ENCODE assay signal across 8 cellular contexts in genomic region chr3:37779289-37780152, GRCh38.
DNase-seq lines count a peak whose midpoint lies in the region; FAIRE-seq and TF ChIP-seq lines count a peak whose summit lies in the region.

No MANE protein-coding gene starts in this region.

- H3K27ac ChIP-seq in colonic mucosa = no peak overlapping the region
- no peak overlapping the region for H3K27ac ChIP-seq in liver (ENCODE audit: low read depth in 1 of 2, low read length in 2 of 2)

- intact Hi-C loops in CD14-positive monocyte (cut with micrococcal nuclease) (no loop called here), colonic mucosa (cut with DNase I) (no loop called here)

- in situ Hi-C loops in KBM-7 (cut with MboI; ENCODE audit: low pct_unique_long_range_greater_than_20kb, low sequenced_read_pairs) = no loop called here

- H3K4me3 ChIP-seq in colonic mucosa (no peak overlapping the region), liver (ENCODE audit: low read depth in 1 of 3, low read length in 3 of 3) (no peak overlapping the region)

- TF ChIP-seq CTCF in CD14-positive monocyte (IDR thresholded peaks at IDR 0.05) (peak; percentile 85), colonic mucosa (IDR thresholded peaks at IDR 0.05) (peak; percentile 76), liver (IDR thresholded peaks at IDR 0.05; ENCODE audit: low read depth, low read length, missing input control) (peak; percentile 79)

- no peaks in the 10 kb centered on the region for H3K36me3 Mint-ChIP-seq in CD14-positive monocyte

- WGBS in liver = 48% methylated on average over 10 of the region's 10 CpGs

- no peak overlapping the region for H3K9ac ChIP-seq in colonic mucosa (ENCODE audit: low read depth in 2 of 2, low read length in 2 of 2)
- H3K9ac ChIP-seq in liver (ENCODE audit: low read depth in 1 of 2, low read length in 2 of 2) = no peak overlapping the region

- no peak for DNase-seq in CD14-positive monocyte (ENCODE audit: low spot score)
- DNase-seq in GM18507 (ENCODE audit: extremely low spot score, insufficient read length, low read depth) = peak; percentile 42
- DNase-seq in KBM-7 = peak; percentile 73
- DNase-seq in OCI-M2 (lab: John Stamatoyannopoulos, UW; ENCODE audit: unreplicated experiment) = peak; percentile 12
- DNase-seq in colonic mucosa = no peak
- DNase-seq in ureter (ENCODE audit: low spot score) = peak; percentile 62
- no peak for DNase-seq in activated CD4-positive, CD25-positive, alpha-beta regulatory T cell (lab: John Stamatoyannopoulos, UW)

- H3K4me1 Mint-ChIP-seq in CD14-positive monocyte = no peaks in the 10 kb centered on the region

- no peaks in the 10 kb centered on the region for H3K4me1 ChIP-seq in colonic mucosa
- H3K4me1 ChIP-seq in liver (ENCODE audit: control insufficient read depth in 4 of 4, insufficient read depth in 4 of 4, low read length in 3 of 4) = no peaks in the 10 kb centered on the region

- H3K36me3 ChIP-seq in colonic mucosa (no peaks in the 10 kb centered on the region), liver (ENCODE audit: control insufficient read depth in 4 of 4, insufficient read depth in 3 of 4, low read depth in 1 of 4, low read length in 3 of 4) (peaks cover 0 to 3% (median under 1%) of the 10 kb centered on the region in 4 donors)

- H3K27me3 ChIP-seq in colonic mucosa (no peaks in the 10 kb centered on the region), liver (ENCODE audit: control insufficient read depth in 4 of 4, insufficient read depth in 4 of 4, low read length in 3 of 4) (no peaks in the 10 kb centered on the region)

- H3K27me3 Mint-ChIP-seq in CD14-positive monocyte (ENCODE audit: low read depth in 3 of 3) = peaks cover 2 to 5% (median 3%) of the 10 kb centered on the region in 3 donors

- H3K9me3 Mint-ChIP-seq in CD14-positive monocyte = peaks cover 0 to 6% (median 5%) of the 10 kb centered on the region in 7 donors

- H3K9me3 ChIP-seq in colonic mucosa (no peaks in the 10 kb centered on the region), liver (ENCODE audit: control insufficient read depth in 4 of 4, low read length in 3 of 4) (no peaks in the 10 kb centered on the region)

- peak; percentile 89 to 90 for TF ChIP-seq RAD21 in liver (IDR thresholded peaks at IDR 0.05)

- peak; percentile 90 for FAIRE-seq in GM18507 (lab: Jason Lieb, UNC)

- H3K4me3 Mint-ChIP-seq in CD14-positive monocyte = no peak overlapping the region

- H3K27ac Mint-ChIP-seq in CD14-positive monocyte = no peak overlapping the region

TF ChIP-seq in liver, 16 proteins besides CTCF, POLR2A, EP300 and RAD21:
- peak; percentile 37 for TF ChIP-seq NR2F2 (IDR thresholded peaks at IDR 0.05)
- no peak for TF ChIP-seq REST (IDR thresholded peaks at IDR 0.05)
- TF ChIP-seq JUND (IDR thresholded peaks at IDR 0.05) = no peak
- peak in 1 of 2 donors; percentile 9 for TF ChIP-seq RXRA (IDR thresholded peaks at IDR 0.05)

Comparison
In these comparisons a context has a peak if more than half of its experiments do, and no peak if none do; other contexts are left out.
1. DNase-seq: peak in GM18507 (single experiment), KBM-7 (single experiment), OCI-M2 (single experiment) and ureter (single experiment); none in CD14-positive monocyte (single experiment), colonic mucosa (single experiment) and activated CD4-positive, CD25-positive, alpha-beta regulatory T cell (0 of 4).
2. Peak in every context shown above with its lines, with median percentiles within 50 percentile points of each other: CTCF ChIP-seq.